In the genomic region with DNA sequence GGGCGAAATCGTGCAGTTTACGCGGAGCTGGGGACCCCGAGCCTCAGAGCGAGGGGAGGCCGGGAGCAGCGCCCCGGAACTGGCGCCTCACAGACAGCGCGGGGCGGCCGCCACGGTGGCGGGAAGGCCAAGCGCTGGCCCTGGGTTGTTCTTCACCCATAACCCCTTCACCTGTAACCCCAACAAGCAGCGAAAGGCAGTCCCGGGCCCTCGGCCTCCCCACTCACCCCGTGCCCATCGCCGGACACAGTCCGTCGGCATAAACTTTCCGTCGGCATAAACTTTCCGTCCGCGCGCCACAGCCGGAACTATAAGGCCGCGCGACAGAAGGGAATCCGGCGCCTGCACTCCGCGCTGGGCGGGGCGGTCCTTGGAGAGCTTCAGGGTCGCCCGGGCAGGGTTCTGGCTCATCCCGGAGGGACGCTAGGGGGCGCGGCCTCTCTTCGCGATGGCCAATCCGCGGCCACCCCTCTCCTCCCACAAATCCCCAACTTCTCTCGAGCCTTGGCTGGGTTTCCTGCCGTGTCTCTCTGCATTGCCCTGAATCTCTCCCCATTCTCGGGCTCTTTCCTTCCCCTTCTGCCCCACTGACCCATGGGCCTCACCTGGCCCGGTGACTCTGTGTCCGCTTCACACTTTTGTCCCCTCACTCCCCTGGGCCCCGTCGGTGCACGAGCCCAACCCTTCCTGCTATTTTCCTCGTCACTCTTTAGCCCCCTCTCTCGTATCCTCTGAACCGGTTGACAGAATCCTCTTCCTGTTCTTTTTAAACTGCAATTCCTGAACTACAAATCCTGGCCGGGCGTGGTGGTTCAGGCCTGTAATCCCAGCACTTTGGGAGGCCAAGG, we compare ENCODE assay signal across 8 cellular contexts. TPM values are rescaled to one million over a fixed set of nuclear protein-coding genes. Genes with fewer than 3 reads are reported as not detected.
DNase-seq lines count a peak whose midpoint lies in the region; ATAC-seq and TF ChIP-seq lines count a peak whose summit lies in the region.

Gene INTS14 (minus strand): TSS at position 261 of the 848 bp plus-strand sequence. CDS start 3,751 bp downstream, outside the sequence.

- peaks cover 7% of the 10 kb centered on the region for H3K36me3 ChIP-seq in osteoblast (ENCODE audit: insufficient read depth, low read length)
- no peaks in the 10 kb centered on the region for H3K36me3 ChIP-seq in thoracic aorta

- DNase-seq in GM12865 (ENCODE audit: low read depth) (peak; percentile 98), NCI-H1105 (lab: John Stamatoyannopoulos, UW) (peak; percentile 99), SKM-1 treated with dmso at 0.1 percent for 144 hours (lab: John Stamatoyannopoulos, UW; ENCODE audit: unreplicated experiment) (peak; percentile 95), glomerular visceral epithelial cell (ENCODE audit: extremely low spot score) (peak; percentile 97), osteoblast (ENCODE audit: insufficient read length, low spot score, missing footprints) (peak; percentile 96), thoracic aorta (ENCODE audit: low spot score) (peak; percentile 86)

- H3K4me1 ChIP-seq in osteoblast (ENCODE audit: insufficient read depth, low read length) (peaks cover 24% of the 10 kb centered on the region), thoracic aorta (ENCODE audit: control insufficient read depth in 1 of 2, low read depth in 2 of 2) (peaks cover 8 to 23% of the 10 kb centered on the region in 2 donors)

- H3K4me1 Mint-ChIP-seq in activated naive CD8-positive, alpha-beta T cell (ENCODE audit: low read depth) = peaks cover 36% of the 10 kb centered on the region

- H3K27me3 Mint-ChIP-seq in activated naive CD8-positive, alpha-beta T cell = no peaks in the 10 kb centered on the region

- H4K20me1 ChIP-seq in osteoblast (ENCODE audit: insufficient read depth, low read length) = no peaks in the 10 kb centered on the region

- H3K79me2 ChIP-seq in osteoblast (ENCODE audit: insufficient read depth, low read length) = peaks cover 49% of the 10 kb centered on the region

- no peaks in the 10 kb centered on the region for H3K9me3 ChIP-seq in osteoblast (ENCODE audit: low read depth, low read length)
- no peaks in the 10 kb centered on the region for H3K9me3 ChIP-seq in thoracic aorta

- ATAC-seq in HG02642 (IDR thresholded peaks at IDR 0.05; ENCODE audit: poor library complexity, unreplicated experiment) = peak; percentile 96
- peak; percentile 97 for ATAC-seq in thoracic aorta (ENCODE audit: insufficient number of reproducible peaks, low FRiP score, low read depth)

- peak within 1 kb of the TSS; percentile 96 for H3K27ac Mint-ChIP-seq in activated naive CD8-positive, alpha-beta T cell

- H3K27me3 ChIP-seq in osteoblast (ENCODE audit: insufficient read depth, low read length) = no peaks in the 10 kb centered on the region
- H3K27me3 ChIP-seq in thoracic aorta (replicated peaks; ENCODE audit: insufficient read depth) = no peaks in the 10 kb centered on the region

- peak within 1 kb of the TSS; percentile 96 for H3K4me2 ChIP-seq in osteoblast (ENCODE audit: insufficient read depth, low read length)

- H3K9me3 Mint-ChIP-seq in activated naive CD8-positive, alpha-beta T cell (ENCODE audit: low read depth) = no peaks in the 10 kb centered on the region

- H3K27ac ChIP-seq in osteoblast (ENCODE audit: low read depth, low read length) (peak within 1 kb of the TSS; percentile 96), thoracic aorta (peak within 1 kb of the TSS; percentile 97)

- H3K4me3 ChIP-seq in GM12865 (ENCODE audit: low read depth, low read length) = peak within 1 kb of the TSS; percentile 95
- H3K4me3 ChIP-seq in osteoblast (ENCODE audit: insufficient read depth, low read length) = peak within 1 kb of the TSS; percentile 92
- peak within 1 kb of the TSS; percentile 90 for H3K4me3 ChIP-seq in thoracic aorta

- H2AFZ ChIP-seq in osteoblast (ENCODE audit: low read length) = peak within 1 kb of the TSS; percentile 99

- H3K4me3 Mint-ChIP-seq in activated naive CD8-positive, alpha-beta T cell = peak within 1 kb of the TSS; percentile 96

- TF ChIP-seq CTCF in GM12865 (IDR thresholded peaks at IDR 0.05; ENCODE audit: insufficient read depth, low read depth, low read length, missing control alignments) (peak; percentile 68), osteoblast (IDR thresholded peaks at IDR 0.05; ENCODE audit: extremely low read depth, low read depth, low read length) (peak; percentile 45), thoracic aorta (IDR thresholded peaks at IDR 0.05) (peak; percentile 55)

- no peaks in the 10 kb centered on the region for H3K36me3 Mint-ChIP-seq in activated naive CD8-positive, alpha-beta T cell

RNA-seq across cellular contexts. Expression of gene INTS14, which starts in this region (rescaled TPM):
- total RNA-seq in osteoblast = 31.5 and 35.4 TPM in 2 replicates
- 10 to 100 TPM; 36.8 to 39.7 TPM for total RNA-seq in thoracic aorta

Comparison
In these comparisons a context has a peak if more than half of its experiments do, and no peak if none do; other contexts are left out.
1. Peak in every context shown above with its lines: DNase-seq, ATAC-seq, H3K4me3 ChIP-seq and H3K27ac ChIP-seq.